ENCODE assay signal across 10 cellular contexts in the genomic region with DNA sequence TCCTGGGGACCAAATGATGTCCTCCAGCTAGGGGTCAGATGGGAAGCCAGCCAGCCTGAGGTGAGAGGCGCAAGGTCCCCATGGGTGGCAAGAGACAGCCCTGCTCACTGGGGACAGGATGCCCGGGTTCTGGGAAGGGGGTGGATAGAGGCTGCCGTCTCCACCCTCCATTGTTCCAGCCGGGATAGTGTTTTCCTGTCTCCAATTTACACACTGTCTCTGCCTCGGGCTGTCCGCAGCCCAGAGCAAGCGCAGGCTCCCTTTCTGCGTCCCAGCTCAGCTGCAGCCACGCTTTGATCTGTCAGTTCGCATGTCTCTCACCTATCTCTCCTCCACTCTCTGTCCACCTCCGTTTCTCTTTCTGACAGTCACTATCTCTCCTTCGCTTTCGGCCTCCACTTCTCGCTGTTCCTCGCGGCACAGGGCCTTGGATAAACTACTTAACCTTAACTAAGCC. TPM values are rescaled to one million over a fixed set of nuclear protein-coding genes. Genes with fewer than 3 reads are reported as not detected.
DNase-seq lines count a peak whose midpoint lies in the region; ATAC-seq and TF ChIP-seq lines count a peak whose summit lies in the region.
"Had no signal": no experiment of that assay in that cellular context is flagged by ENCODE, and none has a peak within 500 bp of the region (broad histone marks: within the 10 kb centered on the region; RNA-seq: fewer than 3 reads in every experiment).

No MANE protein-coding gene starts in this region.

- TF ChIP-seq EP300 in ovary (IDR thresholded peaks at IDR 0.05), result no peak

- H4K20me1 ChIP-seq in BLaER1 treated with 17β-estradiol and CSF1 and Interleukin-3, amounts not matched to agents 10 nM and 100 nM, result peaks cover 0 to 55% (median 36%) of the 10 kb centered on the region in 11 experiments; a peak in 18 of 22 replicates

- no peak for TF ChIP-seq POLR2A in ovary (IDR thresholded peaks at IDR 0.05)

- peak in 1 of 2 donors; percentile 28 for ATAC-seq in left cardiac atrium
- ATAC-seq in HG03095 (IDR thresholded peaks at IDR 0.05; ENCODE audit: unreplicated experiment), result no peak

- no peaks in the 10 kb centered on the region for H3K9me3 ChIP-seq in BLaER1 treated with 17β-estradiol and CSF1 and Interleukin-3, amounts not matched to agents 10 nM and 100 nM (replicated peaks in 1 of 11)
- no peaks in the 10 kb centered on the region for H3K9me3 ChIP-seq in ovary

- WGBS in ovary, 3 donors, result 12 to 18% (median 18%) methylated on average over 16 of the region's 16 CpGs

- H3K27me3 ChIP-seq in BLaER1 treated with 17β-estradiol and CSF1 and Interleukin-3, amounts not matched to agents 10 nM and 100 nM, result no peaks in the 10 kb centered on the region
- no peaks in the 10 kb centered on the region for H3K27me3 ChIP-seq in ovary

- peak overlapping the region; percentile 66 to 97 (median 91); a peak in 19 of 20 replicates for H3K4me3 ChIP-seq in BLaER1 treated with 17β-estradiol and CSF1 and Interleukin-3, amounts not matched to agents 10 nM and 100 nM
- H3K4me3 ChIP-seq in WI38 (ENCODE audit: low read depth, low read length) (peak overlapping the region; percentile 84), ovary (peak overlapping the region; percentile 84)

- peaks cover 30 to 52% (median 44%) of the 10 kb centered on the region in 10 experiments for H3K4me1 ChIP-seq in BLaER1 treated with 17β-estradiol and CSF1 and Interleukin-3, amounts not matched to agents 10 nM and 100 nM
- H3K4me1 ChIP-seq in ovary (ENCODE audit: insufficient read depth), result peaks cover 14% of the 10 kb centered on the region

- DNase-seq in left cardiac atrium (peak; percentile 62), ovary (peak in 2 of 5 donors; percentile 51 to 55), NCI-H1694 treated with DMSO at 0.1 percent for 48 hours (lab: John Stamatoyannopoulos, UW) (no peak), A172 (ENCODE audit: low spot score) (no peak)
- DNase-seq in activated CD4-positive, alpha-beta T cell treated with anti-CD3 and anti-CD28 coated beads, Interleukin-2, amount 50 U/mL, for 1 hour, result no peak
- DNase-seq: activated naive CD4-positive, alpha-beta T cell treated with anti-CD3 and anti-CD28 coated beads, Interleukin-2, amount 50 U/mL, for 16 hours had no signal

- peak overlapping the region in 9 of 11 experiments; percentile 71 to 95 (median 91); a peak in 17 of 22 replicates for H3K27ac ChIP-seq in BLaER1 treated with 17β-estradiol and CSF1 and Interleukin-3, amounts not matched to agents 10 nM and 100 nM
- H3K27ac ChIP-seq in ovary, result peak overlapping the region; percentile 80 to 89
- H3K27ac ChIP-seq: KMS-11 had no signal

- intact Hi-C loops in left cardiac atrium (cut with DNase I) (no loop called here), ovary (cut with DNase I) (no loop called here)

- H3K4me2 ChIP-seq in BLaER1 treated with 17β-estradiol and CSF1 and Interleukin-3, amounts not matched to agents 10 nM and 100 nM, result peak overlapping the region; percentile 89 to 99 (median 96)
- H3K4me2 ChIP-seq: KMS-11 had no signal

- TF ChIP-seq CTCF in WI38 (IDR thresholded peaks at IDR 0.05; ENCODE audit: low read depth, low read length) (no peak), ovary (IDR thresholded peaks at IDR 0.05) (no peak)

- peak overlapping the region; percentile 78 to 98 (median 93); a peak in 21 of 22 replicates for H3K9ac ChIP-seq in BLaER1 treated with 17β-estradiol and CSF1 and Interleukin-3, amounts not matched to agents 10 nM and 100 nM
- H3K9ac ChIP-seq: KMS-11 had no signal

- H3K36me3 ChIP-seq in BLaER1 treated with 17β-estradiol and CSF1 and Interleukin-3, amounts not matched to agents 10 nM and 100 nM, result peaks cover 31 to 51% (median 43%) of the 10 kb centered on the region in 11 experiments
- H3K36me3 ChIP-seq in ovary, result no peaks in the 10 kb centered on the region

RNA-seq across cellular contexts. Expression of gene EPHB4, which starts 2.1 kb away (rescaled TPM):
- 10 to 100 TPM; 27.5 to 46.8 TPM for total RNA-seq in left cardiac atrium
- total RNA-seq in ovary, result 100 to 1,000 TPM in 3 of 7 donors, 10 to 100 TPM in 4; 31.0 to 119 (median 89.8) TPM
- 10 to 100 TPM; 24.4 to 38.2 TPM for polyA plus RNA-seq in ovary
- total RNA-seq in A172 (2014; rRNA removed; shearing (Covaris generic)), result 46.0 and 65.3 TPM in 2 replicates

RNA-seq across cellular contexts. Expression of gene SLC12A9, which starts 27.3 kb away (rescaled TPM):
- 10 to 100 TPM; 13.4 to 14.7 TPM for total RNA-seq in left cardiac atrium
- 10 to 100 TPM; 10.1 to 31.8 (median 26.9) TPM for total RNA-seq in ovary
- polyA plus RNA-seq in ovary, result 10 to 100 TPM in 1 of 2 donors, 1 to 10 TPM in 1; 4.7 to 20.9 TPM
- total RNA-seq in A172 (2014; rRNA removed; shearing (Covaris generic)), result 9.6 and 12.4 TPM in 2 replicates

RNA-seq across cellular contexts. Expression of gene TRIP6, which starts 41.9 kb away (rescaled TPM):
- total RNA-seq in left cardiac atrium (10 to 100 TPM; 36.5 to 48.0 TPM), ovary (10 to 100 TPM; 42.9 to 98.8 (median 82.0) TPM)
- polyA plus RNA-seq in ovary, result 10 to 100 TPM; 17.3 to 72.5 TPM
- total RNA-seq in A172 (2014; rRNA removed; shearing (Covaris generic)), result 157 and 180 TPM in 2 replicates

RNA-seq across cellular contexts. Expression of gene SRRT, which starts 49.7 kb away (rescaled TPM):
- total RNA-seq in left cardiac atrium (10 to 100 TPM; 65.1 to 87.0 TPM), ovary (100 to 1,000 TPM in 5 of 7 donors, 10 to 100 TPM in 2; 74.2 to 191 (median 149) TPM)
- polyA plus RNA-seq in ovary, result 100 to 1,000 TPM in 1 of 2 donors, 10 to 100 TPM in 1; 45.8 to 111 TPM
- total RNA-seq in A172 (2014; rRNA removed; shearing (Covaris generic)), result 78.3 and 86.7 TPM in 2 replicates
